In genomic region chr14:61500046-61500445, GRCh38 we compare ENCODE assay signal across 21 cellular contexts.
DNase-seq lines count a peak whose midpoint lies in the region; ATAC-seq and TF ChIP-seq lines count a peak whose summit lies in the region.
"Had no signal": no experiment of that assay in that cellular context is flagged by ENCODE, and none has a peak within 500 bp of the region (broad histone marks: within the 10 kb centered on the region; RNA-seq: fewer than 3 reads in every experiment).

No MANE protein-coding gene starts in this region.

- no peak for TF ChIP-seq POLR2A in GM18505 (IDR thresholded peaks at IDR 0.05; ENCODE audit: borderline replicate concordance, extremely low read depth, insufficient read depth, insufficient read length)

- peak overlapping the region; percentile 51 for H3K4me2 ChIP-seq in OCI-LY1 (ENCODE audit: low read length)

- 0 out of 2 replicates have a peak overlapping the region, but pooled peaks have one; percentile 3 for H2AFZ ChIP-seq in OCI-LY1 (ENCODE audit: low read length)
- H2AFZ ChIP-seq: parathyroid adenoma had no signal

- DNase-seq in stimulated activated naive CD8-positive, alpha-beta T cell treated with anti-CD3 and anti-CD28 coated beads, Interleukin-15, Interleukin-2, amounts not matched to agents 100 U/mL and 50 U/mL, for 24 hours, result no peak
- DNase-seq in effector memory CD8-positive, alpha-beta T cell, result no peak
- no peak for DNase-seq in NCI-H1105 treated with DMSO at 0.1 percent for 48 hours (lab: John Stamatoyannopoulos, UW)
- DNase-seq: activated CD4-positive, alpha-beta T cell treated with anti-CD3 and anti-CD28 coated beads for 48 hours; activated naive CD8-positive, alpha-beta T cell treated with anti-CD3 and anti-CD28 coated beads, Interleukin-2, amount 10 ng/mL, durations not matched to agents 7 days and 5 days; Kasumi-1; left cardiac atrium; mesendoderm; naive B cell; NCI-H1417 treated with DMSO at 0.1 percent for 48 hours; NCI-H524 treated with DMSO at 0.1 percent for 48 hours; OCI-M1; sigmoid colon had no signal

- H4K20me1 ChIP-seq in OCI-LY1 (ENCODE audit: insufficient read depth, low read length), result no peaks in the 10 kb centered on the region

- no peaks in the 10 kb centered on the region for H3K27me3 ChIP-seq in OCI-LY1 (ENCODE audit: insufficient read depth, low read length)
- H3K27me3 ChIP-seq: sigmoid colon had no signal

- peaks cover 76% of the 10 kb centered on the region for H3K4me1 ChIP-seq in OCI-LY1 (ENCODE audit: insufficient read depth, low read length, severe bottlenecking)

- H3K36me3 Mint-ChIP-seq in stimulated activated naive CD8-positive, alpha-beta T cell treated with anti-CD3 and anti-CD28 coated beads, Interleukin-15, Interleukin-2, amounts not matched to agents 100 ng/mL and 50 ng/mL, for 24 hours (ENCODE audit: low read depth), result peaks cover 55% of the 10 kb centered on the region
- peaks cover 56% of the 10 kb centered on the region for H3K36me3 Mint-ChIP-seq in effector memory CD8-positive, alpha-beta T cell (ENCODE audit: insufficient read depth)

- peak; percentile 37 for TF ChIP-seq CTCF in OCI-LY1 (IDR thresholded peaks at IDR 0.05; ENCODE audit: low read length)

- H3K4me1 Mint-ChIP-seq in stimulated activated naive CD8-positive, alpha-beta T cell treated with anti-CD3 and anti-CD28 coated beads, Interleukin-15, Interleukin-2, amounts not matched to agents 100 ng/mL and 50 ng/mL, for 24 hours (ENCODE audit: low read depth), result peaks cover 100% of the 10 kb centered on the region
- H3K4me1 Mint-ChIP-seq in effector memory CD8-positive, alpha-beta T cell (ENCODE audit: low read depth in 2 of 2), result peaks cover 54 to 84% of the 10 kb centered on the region in 2 donors

- no peak for ATAC-seq in stimulated activated naive CD8-positive, alpha-beta T cell treated with anti-CD3 and anti-CD28 coated beads, Interleukin-15, Interleukin-2, amounts not matched to agents 100 U/mL and 50 U/mL, for 24 hours
- ATAC-seq in effector memory CD8-positive, alpha-beta T cell (replicated peaks), result no peak
- no peak for ATAC-seq in GM21737 (IDR thresholded peaks at IDR 0.05; ENCODE audit: unreplicated experiment)
- no peak for ATAC-seq in GM18505 (IDR thresholded peaks at IDR 0.05; ENCODE audit: unreplicated experiment)
- ATAC-seq: left cardiac atrium, Right ventricle myocardium inferior had no signal

- peaks cover 18% of the 10 kb centered on the region; the same call in 1 of the 2 replicates for H3F3A ChIP-seq in OCI-LY1 (ENCODE audit: insufficient read depth, low read length)

- no peaks in the 10 kb centered on the region for H3K9me2 ChIP-seq in OCI-LY1 (ENCODE audit: low read depth, low read length)

- H3K27ac ChIP-seq in OCI-LY1 (ENCODE audit: low read depth, low read length, poor library complexity, severe bottlenecking), result peak overlapping the region; percentile 100
- H3K27ac ChIP-seq: parathyroid adenoma, thoracic aorta had no signal

- H3K4me3 Mint-ChIP-seq in stimulated activated naive CD8-positive, alpha-beta T cell treated with anti-CD3 and anti-CD28 coated beads, Interleukin-15, Interleukin-2, amounts not matched to agents 100 ng/mL and 50 ng/mL, for 24 hours, result no peak overlapping the region
- H3K4me3 Mint-ChIP-seq in effector memory CD8-positive, alpha-beta T cell, result no peak overlapping the region
- H3K4me3 Mint-ChIP-seq: activated naive CD8-positive, alpha-beta T cell treated with anti-CD3 and anti-CD28 coated beads, Interleukin-2, amount 10 ng/mL, durations not matched to agents 7 days and 5 days had no signal

- H3K9me3 ChIP-seq in OCI-LY1 (ENCODE audit: low read length), result no peaks in the 10 kb centered on the region
- H3K9me3 ChIP-seq: HAP-1, sigmoid colon, thoracic aorta had no signal

- H3K9ac ChIP-seq in OCI-LY1 (ENCODE audit: low read length), result peak overlapping the region; percentile 40
- H3K9ac ChIP-seq: parathyroid adenoma had no signal

- peak overlapping the region; percentile 5 for H3K4me3 ChIP-seq in OCI-LY1 (ENCODE audit: low read depth, low read length, poor library complexity, severe bottlenecking)
- H3K4me3 ChIP-seq: HAP-1, sigmoid colon, thoracic aorta had no signal

- H3K79me2 ChIP-seq in OCI-LY1 (ENCODE audit: insufficient read depth, low read length), result no peaks in the 10 kb centered on the region

- H3K36me3 ChIP-seq in OCI-LY1 (ENCODE audit: insufficient read depth, low read length), result no peaks in the 10 kb centered on the region
- H3K36me3 ChIP-seq: HAP-1, sigmoid colon, thoracic aorta had no signal

- peak overlapping the region; percentile 99 for H3K27ac Mint-ChIP-seq in stimulated activated naive CD8-positive, alpha-beta T cell treated with anti-CD3 and anti-CD28 coated beads, Interleukin-15, Interleukin-2, amounts not matched to agents 100 ng/mL and 50 ng/mL, for 24 hours
- peak overlapping the region; percentile 81 to 97 for H3K27ac Mint-ChIP-seq in effector memory CD8-positive, alpha-beta T cell
- H3K27ac Mint-ChIP-seq: activated naive CD8-positive, alpha-beta T cell treated with anti-CD3 and anti-CD28 coated beads, Interleukin-2, amount 10 ng/mL, durations not matched to agents 7 days and 5 days had no signal

- no peaks in the 10 kb centered on the region for H3K27me3 Mint-ChIP-seq in stimulated activated naive CD8-positive, alpha-beta T cell treated with anti-CD3 and anti-CD28 coated beads, Interleukin-15, Interleukin-2, amounts not matched to agents 100 ng/mL and 50 ng/mL, for 24 hours
- no peaks in the 10 kb centered on the region for H3K27me3 Mint-ChIP-seq in effector memory CD8-positive, alpha-beta T cell
- H3K27me3 Mint-ChIP-seq: activated naive CD8-positive, alpha-beta T cell treated with anti-CD3 and anti-CD28 coated beads, Interleukin-2, amount 10 ng/mL, durations not matched to agents 7 days and 5 days; naive B cell had no signal

- H3K9me3 Mint-ChIP-seq in stimulated activated naive CD8-positive, alpha-beta T cell treated with anti-CD3 and anti-CD28 coated beads, Interleukin-15, Interleukin-2, amounts not matched to agents 100 ng/mL and 50 ng/mL, for 24 hours, result peaks cover 5% of the 10 kb centered on the region
- no peaks in the 10 kb centered on the region for H3K9me3 Mint-ChIP-seq in effector memory CD8-positive, alpha-beta T cell
